In the genomic region with DNA sequence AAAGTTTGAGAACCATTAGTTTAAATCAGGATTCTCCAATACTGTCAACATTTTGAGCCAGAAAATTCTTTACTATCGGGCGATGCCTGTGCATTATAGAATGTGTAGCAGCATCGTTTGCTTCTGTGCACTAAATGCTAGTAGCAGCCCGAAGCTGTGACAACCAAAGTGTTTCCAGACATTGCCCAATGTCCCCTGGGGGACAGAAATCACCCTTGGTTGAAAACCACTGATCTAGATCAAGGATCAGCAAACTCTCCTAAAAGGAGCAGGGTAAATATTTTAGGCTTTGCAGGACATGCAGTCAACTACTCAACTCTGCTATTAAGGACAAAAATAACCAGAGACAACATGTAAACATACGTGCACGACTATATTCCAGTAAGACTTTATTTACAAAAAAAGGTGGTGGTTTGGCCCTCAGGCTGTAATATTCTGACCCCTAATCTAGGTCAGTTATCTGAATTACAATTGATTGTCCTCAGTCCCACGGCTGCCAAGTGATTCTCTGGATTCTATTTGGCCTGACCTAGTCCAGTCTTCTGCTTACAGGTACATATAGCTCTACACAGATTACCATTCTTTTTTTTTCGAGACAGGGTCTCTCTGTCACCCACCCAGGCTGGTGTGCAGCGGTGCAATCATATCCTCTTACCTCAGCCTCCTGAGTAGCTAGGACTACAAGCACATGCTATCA, we compare ENCODE assay signal across 23 cellular contexts.
"Had no signal": no experiment of that assay in that cellular context is flagged by ENCODE, and none has a peak within 500 bp of the region (broad histone marks: within the 10 kb centered on the region; RNA-seq: fewer than 3 reads in every experiment).

No MANE protein-coding gene starts in this region.

- H3K4me3 Mint-ChIP-seq: nephron progenitor cell; stimulated activated memory B cell treated with anti-CD40 and anti-IgM and Interleukin-4, amounts not matched to agents 10 μg/mL and 1 μg/mL and 100 μg/mL, for 72 hours; type B pancreatic cell had no signal

- H3K36me3 ChIP-seq: esophagus muscularis mucosa, heart right ventricle, lower lobe of right lung, prostate gland, spleen, tibial artery had no signal

- H3K27ac ChIP-seq: esophagus muscularis mucosa, heart right ventricle, lower lobe of right lung, prostate gland, skin epidermis, spleen, testis, tibial artery had no signal

- H3K9me3 ChIP-seq: esophagus muscularis mucosa, heart right ventricle, lower lobe of right lung, prostate gland, spleen, testis, tibial artery had no signal

- H3K27me3 Mint-ChIP-seq: naive thymus-derived CD8-positive, alpha-beta T cell; stimulated activated memory B cell treated with anti-CD40 and anti-IgM and Interleukin-4, amounts not matched to agents 10 μg/mL and 1 μg/mL and 100 μg/mL, for 72 hours; type B pancreatic cell had no signal

- H3K4me1 ChIP-seq: prostate gland, testis had no signal

- H3K27me3 ChIP-seq: esophagus muscularis mucosa, heart right ventricle, spleen, testis, tibial artery had no signal

- H3K27ac Mint-ChIP-seq: nephron progenitor cell; stimulated activated memory B cell treated with anti-CD40 and anti-IgM and Interleukin-4, amounts not matched to agents 10 μg/mL and 1 μg/mL and 100 μg/mL, for 72 hours; type B pancreatic cell had no signal

- H3K9me3 Mint-ChIP-seq: naive thymus-derived CD8-positive, alpha-beta T cell; stimulated activated memory B cell treated with anti-CD40 and anti-IgM and Interleukin-4, amounts not matched to agents 10 μg/mL and 1 μg/mL and 100 μg/mL, for 72 hours; type B pancreatic cell had no signal

- H3K4me3 ChIP-seq: esophagus muscularis mucosa, heart right ventricle, lower lobe of right lung, prostate gland, skin epidermis, spleen, testis, tibial artery had no signal

- DNase-seq: effector CD8-positive, alpha-beta T cell; foreskin melanocyte; glutamatergic neuron; heart right ventricle; hippocampal formation; left cardiac atrium; left ventricle myocardium superior; lower lobe of right lung; naive thymus-derived CD8-positive, alpha-beta T cell; nephron progenitor cell; nucleus accumbens; right cardiac atrium; spleen; stimulated activated CD4-positive, alpha-beta T cell treated with anti-CD3 and anti-CD28 coated beads, Interleukin-4, amount 100 ng/mL, for 4 hours; stimulated activated naive CD8-positive, alpha-beta T cell treated with anti-CD3 and anti-CD28 coated beads, Interleukin-15, Interleukin-2, amounts not matched to agents 100 U/mL and 50 U/mL, for 24 hours; substantia nigra; testis; tibial artery had no signal
